In genomic region chr9:107049046-107049824, GRCh38 we compare ENCODE assay signal across 1 cellular context.
TF ChIP-seq lines count a peak whose summit lies in the region.

No MANE protein-coding gene starts in this region.

TF ChIP-seq in H1, 55 proteins besides CTCF, POLR2A, EP300 and RAD21:
- TF ChIP-seq SP4 (IDR thresholded peaks at IDR 0.05; ENCODE audit: low read length) (no peak), SIRT6 (IDR thresholded peaks at IDR 0.05; ENCODE audit: low read length) (no peak), NANOG (IDR thresholded peaks at IDR 0.05; ENCODE audit: insufficient read depth, low read depth, low read length, poor library complexity, severe bottlenecking) (no peak), KDM5A (IDR thresholded peaks at IDR 0.05; ENCODE audit: low read length) (no peak), RNF2 (IDR thresholded peaks at IDR 0.05; ENCODE audit: borderline replicate concordance, low read depth, low read length, missing control alignments, poor library complexity, severe bottlenecking) (no peak), TEAD4 (IDR thresholded peaks at IDR 0.05; ENCODE audit: low read depth, low read length) (peak; percentile 25; the same call in 1 of the 2 replicates), SP2 (IDR thresholded peaks at IDR 0.05; ENCODE audit: low read length) (no peak)
